In genomic region chr5:142356716-142357468, GRCh38 we compare ENCODE assay signal across 8 cellular contexts. TPM values are rescaled to one million over a fixed set of nuclear protein-coding genes. Genes with fewer than 3 reads are reported as not detected.
DNase-seq lines count a peak whose midpoint lies in the region; ATAC-seq, FAIRE-seq and TF ChIP-seq lines count a peak whose summit lies in the region.

No MANE protein-coding gene starts in this region.

- peak; percentile 66; the same call in 1 of the 2 replicates for TF ChIP-seq POLR2A in GM12892 (IDR thresholded peaks at IDR 0.05; ENCODE audit: low read depth, low read length)

- ATAC-seq in HG02610 (IDR thresholded peaks at IDR 0.05; ENCODE audit: unreplicated experiment): peak; percentile 93

- DNase-seq in GM12892 (ENCODE audit: insufficient read length) (peak; percentile 84), NCI-H1092 treated with DMSO at 0.1 percent for 48 hours (lab: John Stamatoyannopoulos, UW) (peak; percentile 68), T-helper 9 cell (peak; percentile 77), astrocyte of the hippocampus (ENCODE audit: low read depth, low spot score) (peak; percentile 95), hypothalamus (lab: John Stamatoyannopoulos, UW) (peak in 49 of 51 donors; percentile 23 to 84 (median 57)), retina (peak; percentile 91), KG1 (lab: John Stamatoyannopoulos, UW) (no peak)

- FAIRE-seq in GM12892 (lab: Jason Lieb, UNC): peak; percentile 46

RNA-seq across cellular contexts. Expression of gene SPRY4, which starts 32.1 kb away (rescaled TPM):
- polyA plus RNA-seq in GM12892 (2012; ENCODE audit: missing spikeins): 0.70 TPM
